8 cellular contexts compared by ENCODE assay signal in the genomic region with DNA sequence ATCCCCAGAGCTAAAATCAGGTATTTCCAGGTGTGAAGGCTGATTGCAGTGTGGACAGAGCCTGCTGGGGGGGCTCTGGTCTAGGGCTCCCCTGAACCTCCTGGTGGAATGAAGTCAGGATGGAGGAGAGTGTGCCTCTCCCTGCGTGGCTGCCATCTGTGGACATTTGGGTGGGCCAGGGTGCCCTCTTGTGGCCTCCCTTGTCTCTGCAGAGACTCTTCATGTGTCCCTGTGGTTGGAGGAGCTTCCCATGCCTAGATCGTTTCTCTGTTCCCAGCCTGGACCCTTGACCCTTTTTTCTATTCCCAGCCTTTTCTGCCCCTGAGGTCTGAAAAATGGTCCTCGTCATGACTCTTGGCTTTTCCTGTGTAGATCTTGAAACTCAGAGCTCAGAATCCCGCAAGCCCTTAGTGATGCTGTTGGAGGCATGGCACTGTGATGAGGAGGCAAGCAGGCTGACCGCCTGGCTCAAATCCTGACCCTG. TPM values are rescaled to one million over a fixed set of nuclear protein-coding genes. Genes with fewer than 3 reads are reported as not detected.
DNase-seq lines count a peak whose midpoint lies in the region; ATAC-seq and TF ChIP-seq lines count a peak whose summit lies in the region.

No MANE protein-coding gene starts in this region.

- peaks cover 0 to 3% (median 0%) of the 10 kb centered on the region in 4 donors for H3K4me1 ChIP-seq in right lobe of liver

- H3K4me3 ChIP-seq in right lobe of liver: no peak overlapping the region

- no peaks in the 10 kb centered on the region for H3K27me3 Mint-ChIP-seq in chondrocyte (ENCODE audit: low read depth)

- no peaks in the 10 kb centered on the region for H3K9me3 ChIP-seq in right lobe of liver

- no peaks in the 10 kb centered on the region for H3K36me3 ChIP-seq in right lobe of liver

- H3K27ac Mint-ChIP-seq in chondrocyte (ENCODE audit: unreplicated experiment): no peak overlapping the region

- H3K27ac ChIP-seq in right lobe of liver: no peak overlapping the region

- intact Hi-C loops in right lobe of liver (cut with DNase I): no loop called here

- TF ChIP-seq CTCF in chondrocyte (IDR thresholded peaks at IDR 0.05) (peak; percentile 83), right lobe of liver (IDR thresholded peaks at IDR 0.05) (peak; percentile 63 to 84 (median 80))

- 22% methylated on average over 3 of the region's 5 CpGs for WGBS in right lobe of liver (ENCODE audit: insufficient coverage, low coverage, low lambda C conversion rate, missing lambda C conversion rate)

- H3K36me3 Mint-ChIP-seq in chondrocyte (ENCODE audit: low read depth): no peaks in the 10 kb centered on the region

- DNase-seq in NCI-H2081 (lab: John Stamatoyannopoulos, UW): peak; percentile 4 to 26
- DNase-seq in NCI-H2081 treated with DMSO at 0.1 percent for 48 hours (lab: John Stamatoyannopoulos, UW): no peak
- peak; percentile 10 for DNase-seq in NCI-H1105 (lab: John Stamatoyannopoulos, UW)
- peak; percentile 40 for DNase-seq in activated CD4-positive, CD25-positive, alpha-beta regulatory T cell treated with anti-CD3 and anti-CD28 coated beads, Interleukin-2, amount 50 U/mL, for 72 hours
- DNase-seq in chondrocyte (ENCODE audit: low spot score): no peak
- DNase-seq in right lobe of liver: peak; percentile 59 to 72 (median 67)
- DNase-seq in stimulated activated CD8-positive, alpha-beta memory T cell treated with anti-CD3 and anti-CD28 coated beads, Interleukin-2, amount 100 ng/mL, for 48 hours (ENCODE audit: low read depth in 2 of 2): peak; percentile 34 to 47

- H3K9me3 Mint-ChIP-seq in chondrocyte (ENCODE audit: low read depth): no peaks in the 10 kb centered on the region

- no peaks in the 10 kb centered on the region for H3K4me1 Mint-ChIP-seq in chondrocyte (ENCODE audit: low read depth)

- no peaks in the 10 kb centered on the region for H3K27me3 ChIP-seq in right lobe of liver

- H3K4me3 Mint-ChIP-seq in chondrocyte (ENCODE audit: unreplicated experiment): no peak overlapping the region

- ATAC-seq in right lobe of liver: peak; percentile 79 to 93 (median 87)
- no peak for ATAC-seq in HG03469 (IDR thresholded peaks at IDR 0.05; ENCODE audit: unreplicated experiment)

- no peak for TF ChIP-seq POLR2A in right lobe of liver (IDR thresholded peaks at IDR 0.05)

RNA-seq across cellular contexts. Expression of a gene that starts 9.9 kb away (rescaled TPM):
- total RNA-seq in chondrocyte (99.4 to 117 TPM (median 110 TPM) in 3 replicates), right lobe of liver (100 to 1,000 TPM in 5 of 6 experiments, 10 to 100 TPM in 1; 82.5 to 260 (median 116) TPM)

Comparison
In these comparisons a context has a peak if more than half of its experiments do, and no peak if none do; other contexts are left out.
1. DNase-seq: peak in NCI-H2081 (2 of 2), NCI-H1105 (single experiment), activated CD4-positive, CD25-positive, alpha-beta regulatory T cell treated with anti-CD3 and anti-CD28 coated beads, Interleukin-2, amount 50 U/mL, for 72 hours (single experiment), right lobe of liver (3 of 3) and stimulated activated CD8-positive, alpha-beta memory T cell treated with anti-CD3 and anti-CD28 coated beads, Interleukin-2, amount 100 ng/mL, for 48 hours (2 of 2); none in NCI-H2081 treated with DMSO at 0.1 percent for 48 hours (single experiment) and chondrocyte (single experiment).